Comparison of ENCODE assay signal across 32 cellular contexts in the genomic region with DNA sequence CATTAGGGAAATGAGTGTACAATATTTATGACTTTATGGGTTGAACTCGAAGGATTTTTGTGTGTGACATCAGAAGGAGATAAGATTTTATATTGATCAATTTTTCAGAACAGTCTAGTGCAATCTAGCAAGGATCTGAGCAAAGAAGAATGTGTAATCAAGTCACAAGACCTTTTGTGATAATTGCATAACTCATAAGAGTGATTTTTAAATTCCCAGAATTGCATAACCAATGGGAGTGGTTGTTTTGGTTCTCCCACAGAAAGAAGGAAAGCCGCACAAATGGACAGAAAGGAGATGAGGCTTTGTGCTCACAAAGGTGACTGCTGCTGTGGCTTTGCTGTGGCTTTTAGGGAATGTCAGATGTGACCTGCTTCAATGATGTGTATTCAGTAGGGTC.
DNase-seq lines count a peak whose midpoint lies in the region; ATAC-seq and TF ChIP-seq lines count a peak whose summit lies in the region.
"Had no signal": no experiment of that assay in that cellular context is flagged by ENCODE, and none has a peak within 500 bp of the region (broad histone marks: within the 10 kb centered on the region; RNA-seq: fewer than 3 reads in every experiment).

No MANE protein-coding gene starts in this region.

- no peak overlapping the region for H2AK5ac ChIP-seq in neuronal stem cell (ENCODE audit: low read depth, low read length)

- peak overlapping the region; percentile 82 for H3K14ac ChIP-seq in neuronal stem cell (ENCODE audit: low read length)

- H3K27ac Mint-ChIP-seq in chondrocyte (ENCODE audit: unreplicated experiment), result no peak overlapping the region
- H3K27ac Mint-ChIP-seq: activated CD4-positive, alpha-beta T cell treated with anti-CD3 and anti-CD28 coated beads, Interleukin-2, amount 10 ng/mL, durations not matched to agents 24 days and 14 days; activated naive CD8-positive, alpha-beta T cell treated with anti-CD3 and anti-CD28 coated beads for 36 hours; activated T-helper 2 cell treated with anti-CD3 and anti-CD28 coated beads, Interferon-gamma antibody, Interleukin-2, Interleukin-4, amounts not matched to agents 10 μg/mL and 5 μg/mL and 100 μg/mL, durations not matched to agents 14 hours and 24 hours and 36 hours; brain; endodermal cell; immature natural killer cell; stimulated activated memory B cell treated with anti-CD40 and anti-IgM and Interleukin-4, amounts not matched to agents 10 μg/mL and 1 μg/mL and 100 μg/mL, for 72 hours had no signal

- H2AFZ ChIP-seq in ACC112 (ENCODE audit: low read length, unreplicated experiment) (no peak overlapping the region), PC-3 (ENCODE audit: low read length) (no peak overlapping the region), fibroblast of lung (ENCODE audit: low read length) (no peak overlapping the region), neuronal stem cell (ENCODE audit: low read length) (peak overlapping the region; percentile 3), MM.1S (ENCODE audit: low read length) (no peak overlapping the region)
- H2AFZ ChIP-seq: hepatocyte had no signal

- TF ChIP-seq CTCF in PC-3 (conservative IDR thresholded peaks at IDR 0.05; ENCODE audit: low read depth, low read length) (no peak), fibroblast of lung (conservative IDR thresholded peaks at IDR 0.05 in 1 of 2, IDR thresholded peaks at IDR 0.05 in 1 of 2; ENCODE audit: low read depth in 1 of 2, low read length in 2 of 2) (no peak), MM.1S (IDR thresholded peaks at IDR 0.05; ENCODE audit: low read length) (no peak), chondrocyte (IDR thresholded peaks at IDR 0.05) (no peak)

- no peak overlapping the region for H3K4ac ChIP-seq in neuronal stem cell (ENCODE audit: low read length)

- no peak overlapping the region for H3K23ac ChIP-seq in neuronal stem cell (ENCODE audit: low read depth, low read length, poor library complexity)

- no peaks in the 10 kb centered on the region for H3K79me1 ChIP-seq in neuronal stem cell (ENCODE audit: low read depth, low read length)

- peak; percentile 13 for DNase-seq in PC-3
- peak; percentile 2 to 34 for DNase-seq in fibroblast of lung (ENCODE audit: low read depth in 2 of 2)
- DNase-seq in neuronal stem cell (ENCODE audit: low spot score), result no peak
- DNase-seq in stimulated activated CD8-positive, alpha-beta memory T cell treated with anti-CD3 and anti-CD28 coated beads, Interleukin-4, amount 100 ng/mL, for 48 hours, result no peak
- no peak for DNase-seq in MM.1S
- DNase-seq in chondrocyte (ENCODE audit: low spot score), result no peak
- DNase-seq: 8988T; activated CD4-positive, alpha-beta T cell treated with anti-CD3 and anti-CD28 coated beads, Interleukin-2, amount 10 ng/mL, durations not matched to agents 24 days and 14 days; activated naive CD8-positive, alpha-beta T cell treated with anti-CD3 and anti-CD28 coated beads for 36 hours; BE2C; COR-L47; DMS79; endodermal cell; immature natural killer cell; mucosa of descending colon; NCI-H1417; NCI-H510A treated with DMSO at 0.1 percent for 48 hours; NK-92 treated with Interleukin-12 subunit alpha and Interleukin-12 subunit beta, amount 100 ng/mL, for 24 hours; Peyer's patch; SJCRH30; stimulated activated CD4-positive, alpha-beta T cell treated with anti-CD3 and anti-CD28 coated beads, Interleukin-2, amount 100 ng/mL, for 24 hours had no signal

- H2BK15ac ChIP-seq in neuronal stem cell (ENCODE audit: low read length), result no peak overlapping the region

- H3K4me3 Mint-ChIP-seq in chondrocyte (ENCODE audit: unreplicated experiment), result no peak overlapping the region
- H3K4me3 Mint-ChIP-seq: activated CD4-positive, alpha-beta T cell treated with anti-CD3 and anti-CD28 coated beads, Interleukin-2, amount 10 ng/mL, durations not matched to agents 24 days and 14 days; activated naive CD8-positive, alpha-beta T cell treated with anti-CD3 and anti-CD28 coated beads for 36 hours; brain; endodermal cell; immature natural killer cell; stimulated activated memory B cell treated with anti-CD40 and anti-IgM and Interleukin-4, amounts not matched to agents 10 μg/mL and 1 μg/mL and 100 μg/mL, for 72 hours had no signal

- H3K9ac ChIP-seq in PC-3 (ENCODE audit: low read length), result no peak overlapping the region
- H3K9ac ChIP-seq in fibroblast of lung (ENCODE audit: insufficient read depth, low read length), result no peak overlapping the region
- no peak overlapping the region for H3K9ac ChIP-seq in neuronal stem cell (ENCODE audit: low read depth, low read length, poor library complexity)
- no peak overlapping the region for H3K9ac ChIP-seq in MM.1S (ENCODE audit: low read length)

- no peak overlapping the region for H2BK5ac ChIP-seq in neuronal stem cell (ENCODE audit: low read length)

- no peak overlapping the region for H2BK12ac ChIP-seq in neuronal stem cell (ENCODE audit: low read length)

- no peak overlapping the region for H4K91ac ChIP-seq in neuronal stem cell (ENCODE audit: low read depth, low read length, poor library complexity)

- H4K8ac ChIP-seq in neuronal stem cell (ENCODE audit: low read depth, low read length), result no peak overlapping the region

- H3K4me3 ChIP-seq in ACC112 (ENCODE audit: low read depth, low read length), result no peak overlapping the region
- no peak overlapping the region for H3K4me3 ChIP-seq in PC-3 (ENCODE audit: low read length)
- no peak overlapping the region for H3K4me3 ChIP-seq in fibroblast of lung (replicated peaks in 1 of 4; ENCODE audit: control extremely low read depth in 1 of 4, insufficient read depth in 1 of 4, low read depth in 3 of 4, low read length in 4 of 4)
- H3K4me3 ChIP-seq in neuronal stem cell (ENCODE audit: low read length in 2 of 2), result no peak overlapping the region
- H3K4me3 ChIP-seq in MM.1S (ENCODE audit: low read length), result no peak overlapping the region
- H3K4me3 ChIP-seq: coronary artery, hepatocyte, mucosa of descending colon, Peyer's patch, prostate gland, SJCRH30, skin epidermis, thoracic aorta had no signal

- intact Hi-C loops in PC-3 (cut with micrococcal nuclease), result no loop called here

- H3K79me2 ChIP-seq in ACC112 (ENCODE audit: control insufficient read depth, insufficient read depth, low read length, unreplicated experiment) (no peaks in the 10 kb centered on the region), PC-3 (ENCODE audit: low read length) (no peaks in the 10 kb centered on the region), fibroblast of lung (ENCODE audit: control insufficient read depth, insufficient read depth, low read length) (no peaks in the 10 kb centered on the region), MM.1S (ENCODE audit: low read length) (no peaks in the 10 kb centered on the region)
- H3K79me2 ChIP-seq: hepatocyte had no signal

- POLR2A ChIA-PET in PC-3 (lab: Charles Lee; ENCODE audit: unreplicated experiment), result no interaction called here

- H3K27me3 ChIP-seq in ACC112 (ENCODE audit: insufficient read depth, low read length) (no peaks in the 10 kb centered on the region), PC-3 (ENCODE audit: low read length) (no peaks in the 10 kb centered on the region), fibroblast of lung (ENCODE audit: control insufficient read depth, insufficient read depth, low read length) (no peaks in the 10 kb centered on the region), neuronal stem cell (ENCODE audit: control insufficient read depth in 3 of 3, insufficient read depth in 3 of 3, low read depth in 1 of 3, low read length in 3 of 3) (no peaks in the 10 kb centered on the region), MM.1S (replicated peaks; ENCODE audit: insufficient read depth, low read length) (no peaks in the 10 kb centered on the region)
- H3K27me3 ChIP-seq: BE2C, foreskin keratinocyte, hepatocyte, Peyer's patch, SJCRH30 had no signal

- H3K4me1 ChIP-seq in ACC112 (ENCODE audit: control insufficient read depth, insufficient read depth, low read length, unreplicated experiment) (peaks cover 17% of the 10 kb centered on the region), PC-3 (ENCODE audit: insufficient read depth, low read length) (no peaks in the 10 kb centered on the region), fibroblast of lung (ENCODE audit: control insufficient read depth, extremely low read depth, insufficient read depth, low read length) (no peaks in the 10 kb centered on the region), neuronal stem cell (ENCODE audit: control insufficient read depth in 2 of 2, insufficient read depth in 1 of 2, low read depth in 1 of 2, low read length in 2 of 2) (peaks cover 0 to 2% of the 10 kb centered on the region in 2 donors), MM.1S (ENCODE audit: low read length) (no peaks in the 10 kb centered on the region)
- H3K4me1 ChIP-seq: BE2C, foreskin keratinocyte, Peyer's patch, prostate gland, SJCRH30 had no signal

- H2BK120ac ChIP-seq in neuronal stem cell (ENCODE audit: low read depth, low read length), result no peak overlapping the region

- peaks cover 41% of the 10 kb centered on the region for H3K4me1 Mint-ChIP-seq in chondrocyte (ENCODE audit: low read depth)
- H3K4me1 Mint-ChIP-seq: activated CD4-positive, alpha-beta T cell treated with anti-CD3 and anti-CD28 coated beads, Interleukin-2, amount 10 ng/mL, durations not matched to agents 24 days and 14 days; activated naive CD8-positive, alpha-beta T cell treated with anti-CD3 and anti-CD28 coated beads for 36 hours; brain; endodermal cell; immature natural killer cell; stimulated activated memory B cell treated with anti-CD40 and anti-IgM and Interleukin-4, amounts not matched to agents 10 μg/mL and 1 μg/mL and 100 μg/mL, for 72 hours had no signal

- BruUV-seq in PC-3 (replicated peaks; lab: Mats Ljungman, UMichigan), result no TSS peak

- H3K9me2 ChIP-seq in PC-3 (replicated peaks; ENCODE audit: low read length) (no peaks in the 10 kb centered on the region), MM.1S (replicated peaks; ENCODE audit: insufficient read depth, low read length) (no peaks in the 10 kb centered on the region)

- H3K18ac ChIP-seq in neuronal stem cell (ENCODE audit: low read length), result no peak overlapping the region

- H3K9me3 Mint-ChIP-seq in chondrocyte (ENCODE audit: low read depth), result no peaks in the 10 kb centered on the region
- H3K9me3 Mint-ChIP-seq: activated CD4-positive, alpha-beta T cell treated with anti-CD3 and anti-CD28 coated beads, Interleukin-2, amount 10 ng/mL, durations not matched to agents 24 days and 14 days; brain; endodermal cell had no signal

- no peaks in the 10 kb centered on the region for H3K27me3 Mint-ChIP-seq in chondrocyte (ENCODE audit: low read depth)
- H3K27me3 Mint-ChIP-seq: activated CD4-positive, alpha-beta T cell treated with anti-CD3 and anti-CD28 coated beads, Interleukin-2, amount 10 ng/mL, durations not matched to agents 24 days and 14 days; activated naive CD8-positive, alpha-beta T cell treated with anti-CD3 and anti-CD28 coated beads for 36 hours; brain; stimulated activated memory B cell treated with anti-CD40 and anti-IgM and Interleukin-4, amounts not matched to agents 10 μg/mL and 1 μg/mL and 100 μg/mL, for 72 hours had no signal

- WGBS in neuronal stem cell (ENCODE audit: extremely low coverage in 2 of 2, insufficient read length in 2 of 2, insufficient replicate concordance in 1 of 2), 2 donors, result no CpG with 5 or more reads among the region's 2 CpGs

- no peak for ATAC-seq in PC-3
- ATAC-seq in GM18870 (IDR thresholded peaks at IDR 0.05; ENCODE audit: unreplicated experiment), result no peak
- ATAC-seq: foreskin keratinocyte; mucosa of descending colon; stimulated activated memory B cell treated with anti-CD40 and anti-IgM and Interleukin-4, amounts not matched to agents 10 μg/mL and 1 μg/mL and 100 μg/mL, for 72 hours had no signal

- H3K9me3 ChIP-seq in PC-3 (ENCODE audit: low read length), result 0 out of 2 replicates have a peak, but pooled peaks cover 9% of the 10 kb centered on the region
- H3K9me3 ChIP-seq in fibroblast of lung (ENCODE audit: control insufficient read depth, insufficient read depth, low read depth, low read length), result no peaks in the 10 kb centered on the region
- no peaks in the 10 kb centered on the region for H3K9me3 ChIP-seq in neuronal stem cell (replicated peaks in 1 of 2; ENCODE audit: control insufficient read depth in 2 of 2, insufficient read depth in 1 of 2, low read depth in 1 of 2, low read length in 2 of 2)
- H3K9me3 ChIP-seq in MM.1S (replicated peaks; ENCODE audit: insufficient read depth, low read length), result no peaks in the 10 kb centered on the region
- H3K9me3 ChIP-seq: BE2C, Peyer's patch, prostate gland, SJCRH30, thoracic aorta had no signal

- H3F3A ChIP-seq in PC-3 (ENCODE audit: low read length, unreplicated experiment), result no peaks in the 10 kb centered on the region
- H3F3A ChIP-seq in MM.1S (ENCODE audit: insufficient read depth, low read length), result no peaks in the 10 kb centered on the region

- H3K36me3 Mint-ChIP-seq in chondrocyte (ENCODE audit: low read depth), result no peaks in the 10 kb centered on the region
- H3K36me3 Mint-ChIP-seq: activated naive CD8-positive, alpha-beta T cell treated with anti-CD3 and anti-CD28 coated beads for 36 hours; brain; immature natural killer cell; stimulated activated memory B cell treated with anti-CD40 and anti-IgM and Interleukin-4, amounts not matched to agents 10 μg/mL and 1 μg/mL and 100 μg/mL, for 72 hours had no signal

- H3K36me3 ChIP-seq in ACC112 (ENCODE audit: insufficient read depth, low read length), result no peaks in the 10 kb centered on the region
- H3K36me3 ChIP-seq in PC-3 (ENCODE audit: low read depth, low read length), result no peaks in the 10 kb centered on the region
- no peaks in the 10 kb centered on the region for H3K36me3 ChIP-seq in fibroblast of lung (ENCODE audit: control insufficient read depth, insufficient read depth, low read length)
- no peaks in the 10 kb centered on the region for H3K36me3 ChIP-seq in neuronal stem cell (replicated peaks in 1 of 2; ENCODE audit: control insufficient read depth in 2 of 2, insufficient read depth in 2 of 2, low read length in 2 of 2)
- no peaks in the 10 kb centered on the region for H3K36me3 ChIP-seq in MM.1S (replicated peaks; ENCODE audit: insufficient read depth, low read length)
- H3K36me3 ChIP-seq: BE2C, Peyer's patch, prostate gland, SJCRH30, thoracic aorta had no signal

- H3K4me2 ChIP-seq in PC-3 (ENCODE audit: low read length) (no peak overlapping the region), fibroblast of lung (ENCODE audit: extremely low read depth, insufficient read depth, low read length) (no peak overlapping the region), neuronal stem cell (ENCODE audit: insufficient read depth, low read length, poor library complexity, severe bottlenecking) (no peak overlapping the region), MM.1S (ENCODE audit: low read depth, low read length) (no peak overlapping the region)
- H3K4me2 ChIP-seq: hepatocyte had no signal

- H4K20me1 ChIP-seq in PC-3 (ENCODE audit: low read length) (no peaks in the 10 kb centered on the region), fibroblast of lung (ENCODE audit: control insufficient read depth, extremely low read depth, insufficient read depth, low read length) (no peaks in the 10 kb centered on the region), MM.1S (ENCODE audit: insufficient read depth, low read length) (no peaks in the 10 kb centered on the region)

- CTCF ChIA-PET in PC-3 (lab: Charles Lee), result no interaction called here

- H3K27ac ChIP-seq in ACC112 (ENCODE audit: low read depth, low read length), result peak overlapping the region; percentile 65
- no peak overlapping the region for H3K27ac ChIP-seq in PC-3 (ENCODE audit: low read length)
- H3K27ac ChIP-seq in fibroblast of lung (ENCODE audit: insufficient read depth, low read length), result no peak overlapping the region
- H3K27ac ChIP-seq in neuronal stem cell (replicated peaks; ENCODE audit: low read length), result no peak overlapping the region
- H3K27ac ChIP-seq in MM.1S (ENCODE audit: low read length), result no peak overlapping the region
- H3K27ac ChIP-seq: foreskin keratinocyte, hepatocyte, Peyer's patch, prostate gland, SJCRH30, thoracic aorta had no signal

Comparison
In these comparisons a context has a peak if more than half of its experiments do, and no peak if none do; other contexts are left out.
1. DNase-seq: peak in PC-3 (single experiment) and fibroblast of lung (2 of 2); none in neuronal stem cell (single experiment), stimulated activated CD8-positive, alpha-beta memory T cell treated with anti-CD3 and anti-CD28 coated beads, Interleukin-4, amount 100 ng/mL, for 48 hours (single experiment), MM.1S (single experiment) and chondrocyte (single experiment).